Comparison of ENCODE assay signal across 20 cellular contexts in genomic region chr11:118476676-118477075, GRCh38. TPM values are rescaled to one million over a fixed set of nuclear protein-coding genes. Genes with fewer than 3 reads are reported as not detected.
DNase-seq lines count a peak whose midpoint lies in the region; ATAC-seq, FAIRE-seq and TF ChIP-seq lines count a peak whose summit lies in the region.
"Had no signal": no experiment of that assay in that cellular context is flagged by ENCODE, and none has a peak within 500 bp of the region (broad histone marks: within the 10 kb centered on the region; RNA-seq: fewer than 3 reads in every experiment).

No MANE protein-coding gene starts in this region.

- no peak for TF ChIP-seq CTCF in CD8-positive, alpha-beta T cell (IDR thresholded peaks at IDR 0.05)

- FAIRE-seq in GM12892 (lab: Jason Lieb, UNC): peak; percentile 5

- no peak for ATAC-seq in CD8-positive, alpha-beta T cell
- no peak for ATAC-seq in activated naive CD8-positive, alpha-beta T cell treated with anti-CD3 and anti-CD28 coated beads, Interleukin-2, amount 10 ng/mL, durations not matched to agents 7 days and 5 days (ENCODE audit: low read depth)

- intact Hi-C loops in CD8-positive, alpha-beta T cell (cut with DNase I, micrococcal nuclease): no loop called here

- H3K4me1 ChIP-seq in CD8-positive, alpha-beta T cell (ENCODE audit: insufficient read depth, low read length): no peaks in the 10 kb centered on the region
- H3K4me1 ChIP-seq: BLaER1 treated with 17β-estradiol and CSF1 and Interleukin-3, amounts not matched to agents 10 nM and 100 nM had no signal

- no peaks in the 10 kb centered on the region for H3K9me3 ChIP-seq in CD8-positive, alpha-beta T cell (ENCODE audit: low read length)
- H3K9me3 ChIP-seq: BLaER1 treated with 17β-estradiol and CSF1 and Interleukin-3, amounts not matched to agents 10 nM and 100 nM; thoracic aorta had no signal

- H3K4me3 Mint-ChIP-seq in CD8-positive, alpha-beta T cell: no peak overlapping the region
- H3K4me3 Mint-ChIP-seq in activated naive CD8-positive, alpha-beta T cell treated with anti-CD3 and anti-CD28 coated beads, Interleukin-2, amount 10 ng/mL, durations not matched to agents 7 days and 5 days: no peak overlapping the region
- H3K4me3 Mint-ChIP-seq: naive B cell had no signal

- no peak for TF ChIP-seq POLR2A in GM12892 (IDR thresholded peaks at IDR 0.05; ENCODE audit: low read depth, low read length)

- peaks cover 7% of the 10 kb centered on the region for H3K4me1 Mint-ChIP-seq in CD8-positive, alpha-beta T cell (ENCODE audit: low read depth)
- H3K4me1 Mint-ChIP-seq in activated naive CD8-positive, alpha-beta T cell treated with anti-CD3 and anti-CD28 coated beads, Interleukin-2, amount 10 ng/mL, durations not matched to agents 7 days and 5 days: peaks cover 2% of the 10 kb centered on the region

- H3K27me3 ChIP-seq in CD8-positive, alpha-beta T cell (ENCODE audit: insufficient read depth, low read length): no peaks in the 10 kb centered on the region
- H3K27me3 ChIP-seq: BLaER1 treated with 17β-estradiol and CSF1 and Interleukin-3, amounts not matched to agents 10 nM and 100 nM had no signal

- H3K9me3 Mint-ChIP-seq in CD8-positive, alpha-beta T cell: no peaks in the 10 kb centered on the region
- no peaks in the 10 kb centered on the region for H3K9me3 Mint-ChIP-seq in activated naive CD8-positive, alpha-beta T cell treated with anti-CD3 and anti-CD28 coated beads, Interleukin-2, amount 10 ng/mL, durations not matched to agents 7 days and 5 days

- H3K36me3 Mint-ChIP-seq in CD8-positive, alpha-beta T cell: peaks cover 84% of the 10 kb centered on the region
- H3K36me3 Mint-ChIP-seq in activated naive CD8-positive, alpha-beta T cell treated with anti-CD3 and anti-CD28 coated beads, Interleukin-2, amount 10 ng/mL, durations not matched to agents 7 days and 5 days: peaks cover 58% of the 10 kb centered on the region

- no peak overlapping the region for H3K4me3 ChIP-seq in CD8-positive, alpha-beta T cell (ENCODE audit: low read depth, low read length)
- H3K4me3 ChIP-seq: BLaER1 treated with 17β-estradiol and CSF1 and Interleukin-3, amounts not matched to agents 10 nM and 100 nM; SK-N-MC; thoracic aorta had no signal

- H3K36me3 ChIP-seq in CD8-positive, alpha-beta T cell (ENCODE audit: insufficient read depth, low read length): peaks cover 66% of the 10 kb centered on the region

- H3K27me3 Mint-ChIP-seq in CD8-positive, alpha-beta T cell (ENCODE audit: low read depth): no peaks in the 10 kb centered on the region
- H3K27me3 Mint-ChIP-seq in activated naive CD8-positive, alpha-beta T cell treated with anti-CD3 and anti-CD28 coated beads, Interleukin-2, amount 10 ng/mL, durations not matched to agents 7 days and 5 days: no peaks in the 10 kb centered on the region
- H3K27me3 Mint-ChIP-seq: naive B cell had no signal

- no peak overlapping the region for H3K27ac ChIP-seq in CD8-positive, alpha-beta T cell (ENCODE audit: low read depth, low read length)
- H3K27ac ChIP-seq: BLaER1 treated with 17β-estradiol and CSF1 and Interleukin-3, amounts not matched to agents 10 nM and 100 nM; SK-N-MC; thoracic aorta had no signal

- DNase-seq in CD8-positive, alpha-beta T cell: no peak
- no peak for DNase-seq in GM12892 (ENCODE audit: insufficient read length)
- DNase-seq in activated naive CD8-positive, alpha-beta T cell treated with anti-CD3 and anti-CD28 coated beads, Interleukin-2, amount 10 ng/mL, durations not matched to agents 7 days and 5 days: no peak
- DNase-seq in myocyte (ENCODE audit: low read depth): peak; percentile 53
- no peak for DNase-seq in AG08395 (ENCODE audit: low spot score)
- DNase-seq in stimulated activated CD4-positive, alpha-beta T cell treated with anti-CD3 and anti-CD28 coated beads, Interleukin-1b, Interleukin-23, amount 100 ng/mL, for 48 hours: no peak
- DNase-seq in globus pallidus (ENCODE audit: low spot score): no peak
- DNase-seq: activated CD4-positive, alpha-beta T cell treated with anti-CD3 and anti-CD28 coated beads for 1 hour; activated T-cell treated with anti-CD3 and anti-CD28 coated beads for 4 hours; amniotic stem cell; effector CD8-positive, alpha-beta T cell; islet precursor cell; naive B cell; NCI-H1417; stimulated activated CD8-positive, alpha-beta memory T cell treated with anti-CD3 and anti-CD28 coated beads, Interleukin-4, amount 100 ng/mL, for 48 hours; T1000 had no signal

- peak overlapping the region; percentile 55 for H3K27ac Mint-ChIP-seq in CD8-positive, alpha-beta T cell
- H3K27ac Mint-ChIP-seq in activated naive CD8-positive, alpha-beta T cell treated with anti-CD3 and anti-CD28 coated beads, Interleukin-2, amount 10 ng/mL, durations not matched to agents 7 days and 5 days: peak overlapping the region; percentile 44

- CTCF ChIA-PET in CD8-positive, alpha-beta T cell (lab: Charles Lee): interaction anchor here (1.9 kb wide), 1 partner anchor 12 kb away, joined by 9 read pairs; no protein-coding TSS in a partner anchor

- POLR2A ChIA-PET in CD8-positive, alpha-beta T cell (lab: Charles Lee): no interaction called here
- POLR2A ChIA-PET in activated naive CD8-positive, alpha-beta T cell treated with anti-CD3 and anti-CD28 coated beads, Interleukin-2, amount 10 ng/mL, durations not matched to agents 7 days and 5 days (lab: Charles Lee): no interaction called here

RNA-seq across cellular contexts. Expression of gene KMT2A, which starts 40.4 kb away (rescaled TPM):
- 100 to 1,000 TPM; 127 to 136 TPM for total RNA-seq in CD8-positive, alpha-beta T cell
- polyA plus RNA-seq in GM12892 (2012; ENCODE audit: missing spikeins): 30.5 TPM
- 100 to 1,000 TPM; 117 to 126 TPM for total RNA-seq in activated naive CD8-positive, alpha-beta T cell treated with anti-CD3 and anti-CD28 coated beads, Interleukin-2, amount 10 ng/mL, durations not matched to agents 7 days and 5 days
- total RNA-seq in myocyte: 19.3 and 25.0 TPM in 2 replicates
- polyA plus RNA-seq in myocyte (2012): 12.7 TPM

RNA-seq across cellular contexts. Expression of gene TTC36, which starts 50.6 kb away (rescaled TPM):
- under 1 TPM in 1 of 2 experiments, not detected in 1; 0.65 TPM for total RNA-seq in CD8-positive, alpha-beta T cell
- not detected for polyA plus RNA-seq in GM12892 (2012; ENCODE audit: missing spikeins)
- 1 to 10 TPM in 1 of 2 experiments, under 1 TPM in 1; 0.68 to 1.0 TPM for total RNA-seq in activated naive CD8-positive, alpha-beta T cell treated with anti-CD3 and anti-CD28 coated beads, Interleukin-2, amount 10 ng/mL, durations not matched to agents 7 days and 5 days
- total RNA-seq in myocyte: 1.7 and 3.8 TPM in 2 replicates
- polyA plus RNA-seq in myocyte (2012): 1.3 TPM
- polyA plus RNA-seq: fibroblast of lung had no signal

RNA-seq across cellular contexts. Expression of gene TMEM25, which starts 54.3 kb away (rescaled TPM):
- total RNA-seq in CD8-positive, alpha-beta T cell: 10 to 100 TPM; 11.3 to 14.0 TPM
- polyA plus RNA-seq in GM12892 (2012; ENCODE audit: missing spikeins): 6.7 TPM
- total RNA-seq in activated naive CD8-positive, alpha-beta T cell treated with anti-CD3 and anti-CD28 coated beads, Interleukin-2, amount 10 ng/mL, durations not matched to agents 7 days and 5 days: 10 to 100 TPM; 11.8 to 12.5 TPM
- 15.6 and 22.3 TPM in 2 replicates for total RNA-seq in myocyte
- 10.4 TPM for polyA plus RNA-seq in myocyte (2012)
